Comparison of ENCODE assay signal across 2 cellular contexts in the genomic region with DNA sequence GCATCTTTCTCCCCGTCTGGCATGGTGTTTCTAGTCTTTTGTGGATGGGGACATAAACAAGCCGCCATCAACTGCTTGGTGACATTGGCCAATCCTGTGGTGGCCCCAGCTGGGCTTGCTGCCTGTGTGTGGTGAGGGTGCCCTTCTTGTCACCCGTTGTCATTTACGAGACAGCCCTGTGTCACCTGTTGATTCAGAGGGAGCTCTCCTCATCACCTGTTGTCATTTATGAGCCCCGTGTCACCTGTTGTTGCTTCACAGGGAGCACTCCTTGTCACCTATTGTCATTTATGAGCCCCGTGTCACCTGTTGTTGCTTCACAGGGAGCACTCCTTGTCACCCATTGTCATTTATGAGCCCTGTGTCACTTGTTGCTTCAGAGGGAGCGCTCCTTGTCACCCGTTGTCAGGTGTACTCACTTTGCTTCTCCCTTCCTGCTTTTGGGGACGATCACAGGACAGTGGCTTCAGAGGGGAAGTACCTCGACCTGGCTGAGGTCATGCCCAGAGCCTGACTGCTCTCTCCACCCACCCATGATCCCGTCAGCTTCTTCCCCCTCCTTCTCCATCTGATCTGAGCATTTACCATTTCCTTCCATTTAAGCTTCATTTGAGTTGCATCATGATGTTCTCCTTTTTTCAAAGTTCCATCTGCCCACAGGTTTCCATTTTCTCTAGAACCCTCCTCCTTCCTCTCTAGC.
TF ChIP-seq lines count a peak whose summit lies in the region.

No MANE protein-coding gene starts in this region.

TF ChIP-seq in IMR-90, 13 proteins besides CTCF, POLR2A, EP300 and RAD21:
- TF ChIP-seq BHLHE40 (IDR thresholded peaks at IDR 0.05; ENCODE audit: low read depth, low read length), result no peak
- TF ChIP-seq, protein P1, sequence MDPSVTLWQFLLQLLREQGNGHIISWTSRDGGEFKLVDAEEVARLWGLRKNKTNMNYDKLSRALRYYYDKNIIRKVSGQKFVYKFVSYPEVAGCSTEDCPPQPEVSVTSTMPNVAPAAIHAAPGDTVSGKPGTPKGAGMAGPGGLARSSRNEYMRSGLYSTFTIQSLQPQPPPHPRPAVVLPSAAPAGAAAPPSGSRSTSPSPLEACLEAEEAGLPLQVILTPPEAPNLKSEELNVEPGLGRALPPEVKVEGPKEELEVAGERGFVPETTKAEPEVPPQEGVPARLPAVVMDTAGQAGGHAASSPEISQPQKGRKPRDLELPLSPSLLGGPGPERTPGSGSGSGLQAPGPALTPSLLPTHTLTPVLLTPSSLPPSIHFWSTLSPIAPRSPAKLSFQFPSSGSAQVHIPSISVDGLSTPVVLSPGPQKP (IDR thresholded peaks at IDR 0.05; ENCODE audit: borderline replicate concordance, low read depth, low read length), result no peak
- TF ChIP-seq MAFK (IDR thresholded peaks at IDR 0.05; ENCODE audit: low read depth, low read length), result no peak

TF ChIP-seq in H1, 55 proteins besides CTCF, POLR2A, EP300 and RAD21:
- TF ChIP-seq TCF12 (IDR thresholded peaks at IDR 0.05; ENCODE audit: low read depth, low read length) (no peak), JUND (IDR thresholded peaks at IDR 0.05; ENCODE audit: low read length) (no peak), POU5F1 (IDR thresholded peaks at IDR 0.05; ENCODE audit: low read depth, low read length) (no peak), TAF7 (optimal IDR thresholded peaks at IDR 0.05; ENCODE audit: borderline replicate concordance, low read depth, low read length) (no peak), KDM5A (IDR thresholded peaks at IDR 0.05; ENCODE audit: low read length) (no peak), KDM1A (IDR thresholded peaks at IDR 0.05; ENCODE audit: borderline replicate concordance, low read length) (no peak)
- TF ChIP-seq, protein P2, sequence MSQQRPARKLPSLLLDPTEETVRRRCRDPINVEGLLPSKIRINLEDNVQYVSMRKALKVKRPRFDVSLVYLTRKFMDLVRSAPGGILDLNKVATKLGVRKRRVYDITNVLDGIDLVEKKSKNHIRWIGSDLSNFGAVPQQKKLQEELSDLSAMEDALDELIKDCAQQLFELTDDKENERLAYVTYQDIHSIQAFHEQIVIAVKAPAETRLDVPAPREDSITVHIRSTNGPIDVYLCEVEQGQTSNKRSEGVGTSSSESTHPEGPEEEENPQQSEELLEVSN (IDR thresholded peaks at IDR 0.05), result no peak
- TF ChIP-seq, protein P3, sequence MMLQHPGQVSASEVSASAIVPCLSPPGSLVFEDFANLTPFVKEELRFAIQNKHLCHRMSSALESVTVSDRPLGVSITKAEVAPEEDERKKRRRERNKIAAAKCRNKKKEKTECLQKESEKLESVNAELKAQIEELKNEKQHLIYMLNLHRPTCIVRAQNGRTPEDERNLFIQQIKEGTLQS (IDR thresholded peaks at IDR 0.05; ENCODE audit: insufficient read depth, low read depth, low read length), result no peak
